1 cellular context compared by ENCODE assay signal in genomic region chr12:54296393-54297121, GRCh38.
TF ChIP-seq lines count a peak whose summit lies in the region.

No MANE protein-coding gene starts in this region.

TF ChIP-seq in K562, 482 proteins besides CTCF, POLR2A, EP300 and RAD21 (continued from another document and continues in another):
- TF ChIP-seq MGA (IDR thresholded peaks at IDR 0.05) (no peak), MCM5 (IDR thresholded peaks at IDR 0.05; ENCODE audit: low read depth) (no peak), ZNF696 (CRISPR knock-in tag; conservative IDR thresholded peaks at IDR 0.05) (no peak), NKRF (IDR thresholded peaks at IDR 0.05; ENCODE audit: borderline replicate concordance) (no peak; the same call in 1 of the 2 replicates), ZFPM2 (CRISPR knock-in tag; IDR thresholded peaks at IDR 0.05) (no peak), KAT7 (CRISPR knock-in tag; IDR thresholded peaks at IDR 0.05; ENCODE audit: borderline replicate concordance) (no peak), ILK (tag; IDR thresholded peaks at IDR 0.05; ENCODE audit: borderline replicate concordance, low read depth) (no peak), THAP7 (CRISPR knock-in tag; IDR thresholded peaks at IDR 0.05) (no peak), CBX1 (IDR thresholded peaks at IDR 0.05; ENCODE audit: low read depth) (no peak), ZFP1 (CRISPR knock-in tag; IDR thresholded peaks at IDR 0.05) (no peak), PRPF4 (IDR thresholded peaks at IDR 0.05; ENCODE audit: insufficient read depth, low read depth, low read length, poor library complexity, severe bottlenecking) (no peak), SP2 (IDR thresholded peaks at IDR 0.05; ENCODE audit: extremely low read depth, low read depth, low read length, poor library complexity, severe bottlenecking) (no peak), CBFA2T3 (IDR thresholded peaks at IDR 0.05) (peak; percentile 90), TRIM28 (IDR thresholded peaks at IDR 0.05) (no peak), CUX1 (CRISPR knock-in tag; IDR thresholded peaks at IDR 0.05) (no peak), ZC3H11A (IDR thresholded peaks at IDR 0.05; ENCODE audit: low read depth, low read length) (no peak), ZNF12 (CRISPR knock-in tag; IDR thresholded peaks at IDR 0.05) (no peak), ZNF124 (CRISPR knock-in tag; IDR thresholded peaks at IDR 0.05) (no peak), PYGO2 (tag; IDR thresholded peaks at IDR 0.05) (0 out of 2 replicates have a peak, but pooled peaks have one; percentile 44), ZNF23 (CRISPR knock-in tag; IDR thresholded peaks at IDR 0.05) (no peak), ZNF551 (CRISPR knock-in tag; IDR thresholded peaks at IDR 0.05) (no peak), CBX8 (IDR thresholded peaks at IDR 0.05; ENCODE audit: borderline replicate concordance, extremely low read depth, low read depth, low read length, poor library complexity, severe bottlenecking) (no peak), CEBPB (tag; IDR thresholded peaks at IDR 0.05) (no peak), ZNF263 (CRISPR knock-in tag; IDR thresholded peaks at IDR 0.05; ENCODE audit: borderline replicate concordance) (no peak; the same call in 1 of the 2 replicates), CREBBP (IDR thresholded peaks at IDR 0.05; ENCODE audit: low read depth, low read length) (no peak), TAF9B (IDR thresholded peaks at IDR 0.05; ENCODE audit: partially characterized antibody) (no peak), MEIS2 (IDR thresholded peaks at IDR 0.05; ENCODE audit: partially characterized antibody) (no peak), ATF1 (CRISPR knock-in tag; IDR thresholded peaks at IDR 0.05) (no peak), ATF1 (tag; IDR thresholded peaks at IDR 0.05) (no peak), ZNF133 (CRISPR knock-in tag; IDR thresholded peaks at IDR 0.05) (no peak), SOX6 (IDR thresholded peaks at IDR 0.05) (peak; percentile 46; the same call in 1 of the 2 replicates), NR4A1 (CRISPR knock-in tag; IDR thresholded peaks at IDR 0.05) (no peak), NR4A1 (tag; IDR thresholded peaks at IDR 0.05) (no peak), GABPB2 (CRISPR knock-in tag; conservative IDR thresholded peaks at IDR 0.05) (no peak), SNAPC5 (CRISPR knock-in tag; IDR thresholded peaks at IDR 0.05) (no peak), E2F1 (CRISPR knock-in tag; IDR thresholded peaks at IDR 0.05) (no peak), PHF20 (IDR thresholded peaks at IDR 0.05; ENCODE audit: partially characterized antibody) (no peak), DACH1 (IDR thresholded peaks at IDR 0.05; ENCODE audit: partially characterized antibody) (no peak), DLX4 (CRISPR knock-in tag; IDR thresholded peaks at IDR 0.05) (no peak), ARID2 (IDR thresholded peaks at IDR 0.05) (peak; percentile 62; the same call in 1 of the 2 replicates), ZNF253 (CRISPR knock-in tag; conservative IDR thresholded peaks at IDR 0.05) (peak; percentile 79), ZNF282 (CRISPR knock-in tag; IDR thresholded peaks at IDR 0.05) (no peak), ZNF175 (CRISPR knock-in tag; IDR thresholded peaks at IDR 0.05; ENCODE audit: low read depth) (no peak), STAG1 (CRISPR knock-in tag; IDR thresholded peaks at IDR 0.05; ENCODE audit: borderline replicate concordance) (no peak), MAFF (IDR thresholded peaks at IDR 0.05; ENCODE audit: low read length) (no peak), HNRNPK (IDR thresholded peaks at IDR 0.05; ENCODE audit: low read depth, low read length, poor library complexity, severe bottlenecking) (no peak)
